ENCODE assay signal across 20 cellular contexts in the genomic region with DNA sequence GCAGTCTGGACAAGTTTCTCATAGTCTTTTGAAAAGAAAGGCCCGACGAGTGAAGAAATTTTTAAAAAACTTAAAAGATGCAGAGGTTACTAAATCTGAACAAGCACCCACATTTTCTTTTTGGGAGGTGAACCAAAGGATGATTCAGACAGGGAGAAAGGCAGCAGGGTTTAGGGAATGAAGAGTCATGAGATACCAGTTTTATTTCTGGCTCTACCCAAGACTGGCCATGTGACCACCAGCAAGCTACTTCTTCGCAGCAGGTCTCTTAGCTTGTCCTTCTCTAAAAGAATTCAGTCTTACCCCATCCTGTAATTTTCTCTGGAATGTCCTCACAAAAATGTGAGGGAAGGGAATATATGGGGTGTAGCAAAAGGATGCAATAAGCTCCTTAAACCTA. TPM values are rescaled to one million over a fixed set of nuclear protein-coding genes. Genes with fewer than 3 reads are reported as not detected.
DNase-seq lines count a peak whose midpoint lies in the region; ATAC-seq and TF ChIP-seq lines count a peak whose summit lies in the region.
"Had no signal": no experiment of that assay in that cellular context is flagged by ENCODE, and none has a peak within 500 bp of the region (broad histone marks: within the 10 kb centered on the region; RNA-seq: fewer than 3 reads in every experiment).

No MANE protein-coding gene starts in this region.

- H2AK5ac ChIP-seq in trophoblast cell (ENCODE audit: low read length) = no peak overlapping the region

- H3K27ac ChIP-seq in trophoblast cell (ENCODE audit: low read depth, low read length) (peak overlapping the region; percentile 72), skeletal muscle tissue (ENCODE audit: low read depth, low read length) (peak overlapping the region; percentile 60)
- H3K27ac ChIP-seq: BLaER1 treated with 17β-estradiol and CSF1 and Interleukin-3, amounts not matched to agents 10 nM and 100 nM; HL-60 had no signal

- H3K9ac ChIP-seq in trophoblast cell (ENCODE audit: low read length) (no peak overlapping the region), skeletal muscle tissue (ENCODE audit: low read depth in 1 of 3, low read length in 3 of 3) (no peak overlapping the region)
- H3K9ac ChIP-seq: BLaER1 treated with 17β-estradiol and CSF1 and Interleukin-3, amounts not matched to agents 10 nM and 100 nM had no signal

- H3K4me3 ChIP-seq in trophoblast cell (ENCODE audit: low read depth, low read length) (no peak overlapping the region), skeletal muscle tissue (ENCODE audit: low read length in 3 of 3) (no peak overlapping the region)
- H3K4me3 ChIP-seq: BLaER1 treated with 17β-estradiol and CSF1 and Interleukin-3, amounts not matched to agents 10 nM and 100 nM; GM12878 had no signal

- no peak overlapping the region for H4K12ac ChIP-seq in trophoblast cell (ENCODE audit: low read depth, low read length)

- H3K4me2 ChIP-seq in trophoblast cell (ENCODE audit: low read length) = no peak overlapping the region
- H3K4me2 ChIP-seq: BLaER1 treated with 17β-estradiol and CSF1 and Interleukin-3, amounts not matched to agents 10 nM and 100 nM had no signal

- TF ChIP-seq CTCF in GM20000 (IDR thresholded peaks at IDR 0.05; ENCODE audit: extremely low read depth, missing control alignments) = no peak

- no peak overlapping the region for H2BK5ac ChIP-seq in trophoblast cell (ENCODE audit: low read depth, low read length, poor library complexity)

- DNase-seq in GM03348 (ENCODE audit: low spot score) (peak; percentile 14), inferior parietal cortex (ENCODE audit: extremely low spot score) (peak; percentile 31), trophoblast cell (peak; percentile 8 to 16), GM20000 (ENCODE audit: low spot score) (no peak), sciatic nerve (ENCODE audit: low spot score) (no peak)
- no peak for DNase-seq in activated T-cell treated with anti-CD3 and anti-CD28 coated beads, Interleukin-2, amount 50 U/mL, for 48 hours
- DNase-seq: 8988T; Calu3; CD8-positive, alpha-beta T cell; DMS79 treated with DMSO at 0.1 percent for 48 hours; GF-D8; GOT3; H7; HFFc6 had no signal

- WGBS in trophoblast cell (ENCODE audit: extremely low coverage, insufficient coverage, insufficient read length) = no CpG with 5 or more reads among the region's 3 CpGs

- H2BK120ac ChIP-seq in trophoblast cell (ENCODE audit: insufficient read depth, low read length, poor library complexity) = peak overlapping the region; percentile 80

- H3K27me3 ChIP-seq in trophoblast cell (ENCODE audit: insufficient read depth, low read length) = no peaks in the 10 kb centered on the region
- no peaks in the 10 kb centered on the region for H3K27me3 ChIP-seq in skeletal muscle tissue (ENCODE audit: control insufficient read depth in 3 of 3, insufficient read depth in 3 of 3, low read length in 3 of 3)

- peaks cover 6 to 13% of the 10 kb centered on the region in 2 experiments for H3K4me1 ChIP-seq in trophoblast cell (ENCODE audit: control insufficient read depth in 1 of 2, insufficient read depth in 2 of 2, low read length in 2 of 2)
- peaks cover 5 to 10% (median 8%) of the 10 kb centered on the region in 3 donors for H3K4me1 ChIP-seq in skeletal muscle tissue (ENCODE audit: control insufficient read depth in 3 of 3, insufficient read depth in 3 of 3, low read length in 3 of 3)
- H3K4me1 ChIP-seq: BLaER1 treated with 17β-estradiol and CSF1 and Interleukin-3, amounts not matched to agents 10 nM and 100 nM had no signal

- intact Hi-C loops in sciatic nerve (cut with DNase I) = no loop called here

- no peak for ATAC-seq in GM18870 (IDR thresholded peaks at IDR 0.05; ENCODE audit: unreplicated experiment)
- no peak for ATAC-seq in sciatic nerve
- ATAC-seq: CD8-positive, alpha-beta T cell; GM12878; HCT116 had no signal

- no peak overlapping the region for H3K23ac ChIP-seq in trophoblast cell (ENCODE audit: low read length)

- H3K14ac ChIP-seq in trophoblast cell (ENCODE audit: low read length) = no peak overlapping the region

- no peaks in the 10 kb centered on the region for H3K79me2 ChIP-seq in trophoblast cell (ENCODE audit: control insufficient read depth, insufficient read depth, low read length, poor library complexity)

- peak overlapping the region; percentile 24 for H4K91ac ChIP-seq in trophoblast cell (ENCODE audit: low read depth, low read length)

- no peak overlapping the region for H3K18ac ChIP-seq in trophoblast cell (ENCODE audit: low read length)

- no peaks in the 10 kb centered on the region for H3K9me3 ChIP-seq in trophoblast cell (ENCODE audit: insufficient read depth, low read depth, low read length)
- H3K9me3 ChIP-seq in skeletal muscle tissue (ENCODE audit: control insufficient read depth in 3 of 3, low read length in 3 of 3) = no peaks in the 10 kb centered on the region

- H3K4ac ChIP-seq in trophoblast cell (ENCODE audit: low read depth, low read length) = no peak overlapping the region

- peak overlapping the region; percentile 38 for H4K8ac ChIP-seq in trophoblast cell (ENCODE audit: low read depth, low read length)

- no peak overlapping the region for H2AFZ ChIP-seq in trophoblast cell (ENCODE audit: insufficient read depth, low read length, poor library complexity)

- peaks cover 8% of the 10 kb centered on the region for H3K79me1 ChIP-seq in trophoblast cell (ENCODE audit: low read length)

- H3K36me3 ChIP-seq in trophoblast cell (ENCODE audit: control insufficient read depth in 1 of 2, insufficient read depth in 2 of 2, low read length in 2 of 2) (peaks cover 7 to 9% of the 10 kb centered on the region in 2 experiments), skeletal muscle tissue (ENCODE audit: control insufficient read depth in 3 of 3, insufficient read depth in 3 of 3, low read length in 3 of 3) (peaks cover 0 to 9% (median 0%) of the 10 kb centered on the region in 3 donors)

- no peak overlapping the region for H2BK12ac ChIP-seq in trophoblast cell (ENCODE audit: low read length)

RNA-seq across cellular contexts. Expression of a gene that starts 37.6 kb away (rescaled TPM):
- polyA plus RNA-seq in trophoblast cell (2013) = 106 and 109 TPM in 2 replicates
- 30.8 TPM for total RNA-seq in skeletal muscle tissue
- total RNA-seq in sciatic nerve = 38.2 TPM

Comparison
In these comparisons a context has a peak if more than half of its experiments do, and no peak if none do; other contexts are left out.
1. DNase-seq: peak in GM03348 (single experiment), inferior parietal cortex (single experiment) and trophoblast cell (2 of 2); none in activated T-cell treated with anti-CD3 and anti-CD28 coated beads, Interleukin-2, amount 50 U/mL, for 48 hours (0 of 2), GM20000 (single experiment) and sciatic nerve (single experiment).